In the genomic region with DNA sequence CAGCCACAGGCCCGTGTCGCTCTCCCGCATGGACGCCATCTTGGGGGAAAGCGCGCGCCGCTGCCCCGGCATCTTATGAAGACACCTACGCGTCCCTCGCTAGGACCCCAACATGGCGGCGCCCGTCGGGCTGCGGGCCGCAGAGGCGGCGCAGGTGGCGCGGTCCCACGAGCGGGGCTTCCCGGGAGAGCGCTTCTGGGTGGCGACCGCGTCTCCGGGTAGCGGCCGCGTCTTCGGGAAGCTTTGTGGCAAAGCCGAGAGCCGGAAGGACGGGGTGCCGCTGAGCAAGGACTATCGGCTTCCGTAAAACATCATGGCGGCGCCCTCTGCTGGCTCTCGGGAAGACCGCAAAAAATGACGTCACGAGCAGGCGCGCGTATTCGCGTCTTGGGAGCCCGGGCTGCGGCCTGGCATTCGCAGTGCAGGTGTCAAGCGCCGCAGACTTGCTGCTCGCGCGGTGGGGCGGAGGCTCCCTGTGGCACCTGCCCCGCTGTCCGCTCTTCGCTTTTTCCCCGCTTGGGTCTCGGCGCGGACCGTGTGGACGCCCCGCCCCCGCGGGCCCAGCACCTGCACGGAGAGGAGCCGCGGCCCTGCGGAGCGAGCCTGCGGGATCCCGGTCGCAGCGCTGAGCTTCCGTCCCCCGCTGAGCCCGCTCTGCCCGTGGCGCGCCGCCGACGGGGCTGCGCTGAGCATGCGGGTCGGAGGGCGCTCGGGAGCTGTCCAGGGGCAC, we compare ENCODE assay signal across 8 cellular contexts. TPM values are rescaled to one million over a fixed set of nuclear protein-coding genes. Genes with fewer than 3 reads are reported as not detected.
DNase-seq lines count a peak whose midpoint lies in the region; ATAC-seq and TF ChIP-seq lines count a peak whose summit lies in the region.

TSS of gene NELFA (minus strand) at position 54 of the 730 bp plus-strand sequence. CDS start at position 39, 15 bp downstream.

- H3K9ac ChIP-seq in SU-DHL-6 (ENCODE audit: low read length) = peak within 1 kb of the TSS; percentile 78

- peak; percentile 32 for TF ChIP-seq CTCF in GM12873 (IDR thresholded peaks at IDR 0.05; ENCODE audit: insufficient read depth, low read depth, low read length, missing control alignments)
- TF ChIP-seq CTCF in SU-DHL-6 (IDR thresholded peaks at IDR 0.05; ENCODE audit: insufficient read depth, low read length, poor library complexity, severe bottlenecking) = no peak
- peak; percentile 55 to 95 (median 80) for TF ChIP-seq CTCF in ovary (IDR thresholded peaks at IDR 0.05)

- H3K4me3 Mint-ChIP-seq in activated naive CD8-positive, alpha-beta T cell treated with anti-CD3 and anti-CD28 coated beads, Interleukin-2, amount 10 ng/mL, durations not matched to agents 7 days and 5 days = peak within 1 kb of the TSS; percentile 92

- no peaks in the 10 kb centered on the region for H3K9me3 ChIP-seq in SU-DHL-6 (ENCODE audit: insufficient read depth, low read length)
- H3K9me3 ChIP-seq in ovary = no peaks in the 10 kb centered on the region
- no peaks in the 10 kb centered on the region for H3K9me3 ChIP-seq in thymus (ENCODE audit: control insufficient read depth)

- H3K4me3 ChIP-seq in SU-DHL-6 (ENCODE audit: insufficient read depth, low read length, poor library complexity, severe bottlenecking) (peak within 1 kb of the TSS; percentile 83), ovary (peak within 1 kb of the TSS; percentile 97), thymus (ENCODE audit: low read length) (peak within 1 kb of the TSS; percentile 93)

- H3K27ac Mint-ChIP-seq in activated naive CD8-positive, alpha-beta T cell treated with anti-CD3 and anti-CD28 coated beads, Interleukin-2, amount 10 ng/mL, durations not matched to agents 7 days and 5 days = peak within 1 kb of the TSS; percentile 85

- intact Hi-C loops in Right ventricle myocardium inferior (cut with DNase I) = loop anchor here (10.0 kb wide), 1 partner anchor 64 kb away; no protein-coding TSS in a partner anchor
- intact Hi-C loops in ovary (cut with DNase I) = no loop called here

- H3K36me3 ChIP-seq in SU-DHL-6 (ENCODE audit: low read length) (0 out of 2 replicates have a peak, but pooled peaks cover 5% of the 10 kb centered on the region), ovary (no peaks in the 10 kb centered on the region), thymus (ENCODE audit: control insufficient read depth, insufficient read depth) (peaks cover 6% of the 10 kb centered on the region)

- no peaks in the 10 kb centered on the region for H4K20me1 ChIP-seq in SU-DHL-6 (ENCODE audit: low read depth, low read length)

- H3K27ac ChIP-seq in SU-DHL-6 (ENCODE audit: low read depth, low read length) (peak within 1 kb of the TSS; percentile 86), ovary (peak within 1 kb of the TSS; percentile 97 to 98), thymus (ENCODE audit: low read depth) (peak within 1 kb of the TSS; percentile 98)

- H3K79me2 ChIP-seq in SU-DHL-6 (ENCODE audit: insufficient read depth, low read length) = peaks cover 46% of the 10 kb centered on the region

- peak; percentile 83 for ATAC-seq in HG02678 (IDR thresholded peaks at IDR 0.05; ENCODE audit: unreplicated experiment)
- peak; percentile 80 for ATAC-seq in activated naive CD8-positive, alpha-beta T cell treated with anti-CD3 and anti-CD28 coated beads, Interleukin-2, amount 10 ng/mL, durations not matched to agents 7 days and 5 days (ENCODE audit: low read depth)
- ATAC-seq in Right ventricle myocardium inferior = peak; percentile 96

- H3K9me2 ChIP-seq in SU-DHL-6 (replicated peaks; ENCODE audit: insufficient read depth, low read length) = no peaks in the 10 kb centered on the region

- H3K4me1 ChIP-seq in ovary (ENCODE audit: insufficient read depth) (peaks cover 12% of the 10 kb centered on the region), thymus (ENCODE audit: control insufficient read depth, insufficient read depth, low read length) (peaks cover 11% of the 10 kb centered on the region)

- peaks cover 26% of the 10 kb centered on the region for H3K4me1 Mint-ChIP-seq in activated naive CD8-positive, alpha-beta T cell treated with anti-CD3 and anti-CD28 coated beads, Interleukin-2, amount 10 ng/mL, durations not matched to agents 7 days and 5 days

- no peaks in the 10 kb centered on the region for H3K27me3 ChIP-seq in SU-DHL-6 (ENCODE audit: low read length)
- no peaks in the 10 kb centered on the region for H3K27me3 ChIP-seq in ovary
- no peaks in the 10 kb centered on the region for H3K27me3 ChIP-seq in thymus (ENCODE audit: control insufficient read depth, insufficient read depth)

- H2AFZ ChIP-seq in SU-DHL-6 (ENCODE audit: low read depth, low read length, severe bottlenecking) = peak within 1 kb of the TSS; percentile 94

- DNase-seq in NCI-H1105 treated with DMSO at 0.1 percent for 48 hours (lab: John Stamatoyannopoulos, UW) (peak; percentile 85), Right ventricle myocardium inferior (ENCODE audit: missing footprints) (peak; percentile 98), ovary (peak; percentile 94 to 96 (median 95))
- peak; percentile 96 for DNase-seq in activated naive CD8-positive, alpha-beta T cell treated with anti-CD3 and anti-CD28 coated beads, Interleukin-2, amount 10 ng/mL, durations not matched to agents 7 days and 5 days

- peaks cover 10% of the 10 kb centered on the region for H3K36me3 Mint-ChIP-seq in activated naive CD8-positive, alpha-beta T cell treated with anti-CD3 and anti-CD28 coated beads, Interleukin-2, amount 10 ng/mL, durations not matched to agents 7 days and 5 days

- POLR2A ChIA-PET in activated naive CD8-positive, alpha-beta T cell treated with anti-CD3 and anti-CD28 coated beads, Interleukin-2, amount 10 ng/mL, durations not matched to agents 7 days and 5 days (lab: Charles Lee) = interaction anchor here (0.9 to 1.0 kb wide), 5 partner anchors 9 to 233 kb away, joined by 3 to 4 read pairs (median 3); partner anchors contain the start of genes HAUS3, NSD2 and POLN

- 0 out of 2 replicates have a peak, but pooled peaks cover 15% of the 10 kb centered on the region for H3F3A ChIP-seq in SU-DHL-6 (ENCODE audit: insufficient read depth)

- peaks cover 14% of the 10 kb centered on the region for H3K27me3 Mint-ChIP-seq in activated naive CD8-positive, alpha-beta T cell treated with anti-CD3 and anti-CD28 coated beads, Interleukin-2, amount 10 ng/mL, durations not matched to agents 7 days and 5 days

- H3K4me2 ChIP-seq in SU-DHL-6 (ENCODE audit: low read depth, low read length, poor library complexity, severe bottlenecking) = peak within 1 kb of the TSS; percentile 99

- 0 to 1% (median 0%) methylated on average over 88 to 95 of the region's 95 CpGs for WGBS in ovary, 3 donors
- under 1% methylated on average over 95 of the region's 95 CpGs for WGBS in thymus

- TF ChIP-seq POLR2A in ovary (IDR thresholded peaks at IDR 0.05) = peak; percentile 50

- no peaks in the 10 kb centered on the region for H3K9me3 Mint-ChIP-seq in activated naive CD8-positive, alpha-beta T cell treated with anti-CD3 and anti-CD28 coated beads, Interleukin-2, amount 10 ng/mL, durations not matched to agents 7 days and 5 days

- TF ChIP-seq EP300 in ovary (IDR thresholded peaks at IDR 0.05) = no peak

RNA-seq across cellular contexts. Expression of gene NELFA, which starts in this region (rescaled TPM):
- 10 to 100 TPM; 41.9 to 43.9 TPM for total RNA-seq in activated naive CD8-positive, alpha-beta T cell treated with anti-CD3 and anti-CD28 coated beads, Interleukin-2, amount 10 ng/mL, durations not matched to agents 7 days and 5 days
- total RNA-seq in Right ventricle myocardium inferior (10.8 TPM), ovary (10 to 100 TPM; 22.7 to 42.8 (median 32.6) TPM)
- polyA plus RNA-seq in ovary (10 to 100 TPM; 12.5 to 30.8 TPM), thymus (37.2 TPM)

Comparison
In these comparisons a context has a peak if more than half of its experiments do, and no peak if none do; other contexts are left out.
1. Peak in every context shown above with its lines: DNase-seq, ATAC-seq, H3K4me3 ChIP-seq and H3K27ac ChIP-seq.